19 cellular contexts compared by ENCODE assay signal in the genomic region with DNA sequence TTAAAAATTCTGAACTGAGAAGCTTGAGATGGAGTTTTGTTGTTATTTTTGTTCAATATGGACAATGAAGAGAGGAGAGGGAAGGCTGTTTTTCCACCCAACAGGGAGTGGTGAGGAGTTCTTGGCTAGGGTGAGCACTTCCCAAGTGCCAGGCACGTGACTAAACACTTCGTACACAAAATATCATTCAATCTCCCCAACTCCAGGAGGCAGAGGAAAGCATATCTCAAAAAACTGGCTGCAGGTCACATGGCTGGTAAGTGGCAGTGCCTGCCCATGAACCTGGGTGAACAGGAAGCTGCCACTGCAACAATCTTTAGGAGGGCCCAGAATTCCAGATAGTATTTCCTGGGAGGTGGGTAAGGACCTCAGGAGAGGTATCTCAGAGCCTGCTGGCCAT. TPM values are rescaled to one million over a fixed set of nuclear protein-coding genes. Genes with fewer than 3 reads are reported as not detected.
DNase-seq lines count a peak whose midpoint lies in the region; ATAC-seq and TF ChIP-seq lines count a peak whose summit lies in the region.
"Had no signal": no experiment of that assay in that cellular context is flagged by ENCODE, and none has a peak within 500 bp of the region (broad histone marks: within the 10 kb centered on the region; RNA-seq: fewer than 3 reads in every experiment).

No MANE protein-coding gene starts in this region.

- H3K27me3 ChIP-seq in neural progenitor cell (no peaks in the 10 kb centered on the region), transverse colon (no peaks in the 10 kb centered on the region)
- H3K27me3 ChIP-seq: uterus had no signal

- H3K27ac ChIP-seq in neural progenitor cell (no peak overlapping the region), transverse colon (no peak overlapping the region)
- H3K27ac ChIP-seq: epithelial cell of prostate, uterus had no signal

- TF ChIP-seq CTCF in MCF 10A (IDR thresholded peaks at IDR 0.05; ENCODE audit: unreplicated experiment): no peak
- TF ChIP-seq CTCF in neural progenitor cell (IDR thresholded peaks at IDR 0.05): no peak
- no peak for TF ChIP-seq CTCF in transverse colon (IDR thresholded peaks at IDR 0.05)

- H3K9me3 ChIP-seq in neural progenitor cell (ENCODE audit: low read depth): no peaks in the 10 kb centered on the region
- no peaks in the 10 kb centered on the region for H3K9me3 ChIP-seq in transverse colon
- H3K9me3 ChIP-seq: uterus had no signal

- DNase-seq in AG08395 (ENCODE audit: low spot score) (peak; percentile 35), LHCN-M2 (ENCODE audit: low read depth) (peak; percentile 56), MCF 10A (ENCODE audit: unreplicated experiment) (no peak), neural progenitor cell (ENCODE audit: low spot score) (no peak), transverse colon (no peak), NCI-H446 treated with DMSO at 0.1 percent for 48 hours (lab: John Stamatoyannopoulos, UW) (no peak)
- DNase-seq: activated CD4-positive, alpha-beta T cell treated with anti-CD3 and anti-CD28 coated beads for 36 hours; activated T-cell treated with anti-CD3 and anti-CD28 coated beads for 4 hours; kidney; NCI-H1417; NCI-H524 treated with DMSO at 0.1 percent for 48 hours; RPMI8226 had no signal

- H3K79me2 ChIP-seq in neural progenitor cell (ENCODE audit: low read depth): no peaks in the 10 kb centered on the region

- peak overlapping the region; percentile 49 for H3K27ac Mint-ChIP-seq in MCF 10A (ENCODE audit: low read depth, unreplicated experiment)
- H3K27ac Mint-ChIP-seq in neural progenitor cell: peak overlapping the region; percentile 80
- H3K27ac Mint-ChIP-seq: activated CD4-positive, alpha-beta T cell treated with anti-CD3 and anti-CD28 coated beads for 36 hours; GM23338 had no signal

- no TSS peak for BruUV-seq in MCF 10A (replicated peaks; lab: Mats Ljungman, UMichigan)

- H3K9ac ChIP-seq in neural progenitor cell: no peak overlapping the region

- peak overlapping the region; percentile 12 for H3K4me2 ChIP-seq in neural progenitor cell
- H3K4me2 ChIP-seq: GM23338 had no signal

- POLR2A ChIA-PET in MCF 10A (lab: Yijun Ruan, JAX): interaction anchor here (1.0 to 1.4 kb wide), 3 partner anchors 63 to 391 kb away, joined by 4 to 5 read pairs (median 4); no protein-coding TSS in a partner anchor

- no peaks in the 10 kb centered on the region for H4K20me1 ChIP-seq in neural progenitor cell (ENCODE audit: low read depth)

- H3K27me3 Mint-ChIP-seq in MCF 10A (ENCODE audit: insufficient read depth, unreplicated experiment) (no peaks in the 10 kb centered on the region), neural progenitor cell (ENCODE audit: insufficient read depth, low read depth) (peaks cover 6% of the 10 kb centered on the region)

- H3K36me3 ChIP-seq in neural progenitor cell (no peaks in the 10 kb centered on the region), transverse colon (no peaks in the 10 kb centered on the region)
- H3K36me3 ChIP-seq: uterus had no signal

- WGBS in transverse colon (ENCODE audit: low coverage in 1 of 2), 2 donors: 38% methylated on average over 2 of the region's 2 CpGs; no CpG with 5 or more reads in 1 of the 2 donors

- CTCF ChIA-PET in MCF 10A (lab: Yijun Ruan, JAX): interaction anchor here (0.5 to 2.8 kb wide), 11 partner anchors 9 to 886 kb away, joined by 3 to 16 read pairs (median 3); no protein-coding TSS in a partner anchor

- H3K4me3 Mint-ChIP-seq in MCF 10A (ENCODE audit: unreplicated experiment) (no peak overlapping the region), neural progenitor cell (peak overlapping the region; percentile 18)
- H3K4me3 Mint-ChIP-seq: activated CD4-positive, alpha-beta T cell treated with anti-CD3 and anti-CD28 coated beads for 36 hours; GM23338 had no signal

- TF ChIP-seq POLR2A in transverse colon (IDR thresholded peaks at IDR 0.05): no peak

- ATAC-seq in GM19395 (IDR thresholded peaks at IDR 0.05; ENCODE audit: unreplicated experiment) (no peak), HG03457 (IDR thresholded peaks at IDR 0.05; ENCODE audit: unreplicated experiment) (no peak)
- ATAC-seq: activated CD4-positive, alpha-beta T cell treated with anti-CD3 and anti-CD28 coated beads for 36 hours; GM23338 had no signal

- in situ Hi-C loops in transverse colon (cut with MboI; ENCODE audit: low pct_ligation_motif_present in 1 of 4, low pct_unique_long_range_greater_than_20kb in 1 of 4, low sequenced_read_pairs in 3 of 4): no loop called here

- peaks cover 15% of the 10 kb centered on the region for H3K4me1 ChIP-seq in neural progenitor cell
- H3K4me1 ChIP-seq in transverse colon: no peaks in the 10 kb centered on the region

- H3K4me3 ChIP-seq in neural progenitor cell: no peak overlapping the region
- H3K4me3 ChIP-seq in transverse colon: no peak overlapping the region
- H3K4me3 ChIP-seq: GM23338, uterus had no signal

- H2AFZ ChIP-seq in neural progenitor cell (replicated peaks): no peak overlapping the region

- no peaks in the 10 kb centered on the region for H3K36me3 Mint-ChIP-seq in MCF 10A (ENCODE audit: insufficient read depth, unreplicated experiment)
- no peaks in the 10 kb centered on the region for H3K36me3 Mint-ChIP-seq in neural progenitor cell

- TF ChIP-seq EP300 in transverse colon (IDR thresholded peaks at IDR 0.05; ENCODE audit: low read depth): no peak

- no peaks in the 10 kb centered on the region for H3F3A ChIP-seq in neural progenitor cell (ENCODE audit: low read depth)

- H3K9me3 Mint-ChIP-seq in MCF 10A (ENCODE audit: unreplicated experiment) (no peaks in the 10 kb centered on the region), neural progenitor cell (no peaks in the 10 kb centered on the region)
- H3K9me3 Mint-ChIP-seq: GM23338 had no signal

- intact Hi-C loops in MCF 10A (cut with micrococcal nuclease): no loop called here
- intact Hi-C loops in transverse colon (cut with DNase I; ENCODE audit: low total_unique reads): no loop called here

- H3K4me1 Mint-ChIP-seq in MCF 10A (ENCODE audit: insufficient read depth, unreplicated experiment): peaks cover 14% of the 10 kb centered on the region
- H3K4me1 Mint-ChIP-seq in neural progenitor cell: peaks cover 21% of the 10 kb centered on the region
- H3K4me1 Mint-ChIP-seq: activated CD4-positive, alpha-beta T cell treated with anti-CD3 and anti-CD28 coated beads for 36 hours; GM23338 had no signal

RNA-seq across cellular contexts. Expression of a gene that starts 11.6 kb away (rescaled TPM):
- 0.06 TPM in 1 of 2 replicates, not detected in the other for total RNA-seq in LHCN-M2 (2014; rRNA removed)
- not detected for polyA plus RNA-seq in LHCN-M2 (2012)
- total RNA-seq in MCF 10A (2022): not detected in 2 replicates
- not detected in 2 replicates for total RNA-seq in neural progenitor cell (ENCODE audit: low replicate concordance)
- total RNA-seq in transverse colon: not detected
- total RNA-seq: activated CD4-positive, alpha-beta T cell treated with anti-CD3 and anti-CD28 coated beads for 36 hours; chondrocyte; GM23338; T-helper 1 cell treated with Interleukin-12 subunit alpha and Interleukin-12 subunit beta and Interleukin-4 antibody, amounts not matched to agents 30 ng/mL and 1 ng/mL, for 36 hours; uterus had no signal
- polyA plus RNA-seq: GM23338 had no signal

Comparison
In these comparisons a context has a peak if more than half of its experiments do, and no peak if none do; other contexts are left out.
1. DNase-seq: peak in AG08395 (single experiment) and LHCN-M2 (single experiment); none in MCF 10A (single experiment), neural progenitor cell (single experiment), transverse colon (single experiment) and NCI-H446 treated with DMSO at 0.1 percent for 48 hours (single experiment).